Comparison of ENCODE assay signal across 1 cellular context in genomic region chr3:8650583-8651416, GRCh38.
A peak's percentile ranks its signal among the peaks of the same experiment; 100 is the strongest.
TF ChIP-seq lines count a peak whose summit lies in the region.

No MANE protein-coding gene starts in this region.

TF ChIP-seq in HepG2, 621 proteins besides CTCF, POLR2A, EP300 and RAD21 (continued from another document and continues in another):
- no peak for TF ChIP-seq IKZF1 (IDR thresholded peaks at IDR 0.05)
- TF ChIP-seq MEF2D (CRISPR knock-in tag; IDR thresholded peaks at IDR 0.05): 0 out of 2 replicates have a peak, but pooled peaks have one; percentile 4
- TF ChIP-seq ZNF260 (CRISPR knock-in tag; IDR thresholded peaks at IDR 0.05; ENCODE audit: borderline replicate concordance, low read depth): no peak
- no peak; the same call in 1 of the 2 replicates for TF ChIP-seq KDM5A (IDR thresholded peaks at IDR 0.05; ENCODE audit: borderline replicate concordance, low read length)
- TF ChIP-seq ZNF251 (CRISPR knock-in tag; IDR thresholded peaks at IDR 0.05): no peak
- no peak for TF ChIP-seq JARID2 (CRISPR knock-in tag; IDR thresholded peaks at IDR 0.05; ENCODE audit: insufficient replicate concordance)
- TF ChIP-seq DNMT1 (CRISPR knock-in tag; IDR thresholded peaks at IDR 0.05): no peak
- TF ChIP-seq ZNF672 (CRISPR knock-in tag; IDR thresholded peaks at IDR 0.05): no peak
- peak; percentile 20; the same call in 1 of the 2 replicates for TF ChIP-seq MED1 (CRISPR knock-in tag; IDR thresholded peaks at IDR 0.05)
- TF ChIP-seq NONO (IDR thresholded peaks at IDR 0.05): no peak
- no peak for TF ChIP-seq NONO (CRISPR knock-in tag; conservative IDR thresholded peaks at IDR 0.05)
- TF ChIP-seq ZNF850 (CRISPR knock-in tag; conservative IDR thresholded peaks at IDR 0.05): no peak
- no peak for TF ChIP-seq POLR2AphosphoS2 (IDR thresholded peaks at IDR 0.05; ENCODE audit: low read depth, low read length)
- no peak for TF ChIP-seq IRF9 (CRISPR knock-in tag; IDR thresholded peaks at IDR 0.05; ENCODE audit: borderline replicate concordance)
- no peak for TF ChIP-seq GATAD1 (CRISPR knock-in tag; IDR thresholded peaks at IDR 0.05)
- no peak for TF ChIP-seq ZNF30 (CRISPR knock-in tag; IDR thresholded peaks at IDR 0.05)
- no peak for TF ChIP-seq KDM6A (CRISPR knock-in tag; IDR thresholded peaks at IDR 0.05; ENCODE audit: low read depth)
- no peak for TF ChIP-seq ZNF776 (CRISPR knock-in tag; IDR thresholded peaks at IDR 0.05)
- peak; percentile 43; the same call in 1 of the 2 replicates for TF ChIP-seq CREM (IDR thresholded peaks at IDR 0.05)
- no peak for TF ChIP-seq CREM (CRISPR knock-in tag; IDR thresholded peaks at IDR 0.05)
- TF ChIP-seq HMGXB3 (CRISPR knock-in tag; IDR thresholded peaks at IDR 0.05; ENCODE audit: borderline replicate concordance): no peak
- TF ChIP-seq KDM5B (CRISPR knock-in tag; IDR thresholded peaks at IDR 0.05; ENCODE audit: borderline replicate concordance): no peak
- TF ChIP-seq JUND (CRISPR knock-in tag; IDR thresholded peaks at IDR 0.05): no peak
- TF ChIP-seq TCF7 (IDR thresholded peaks at IDR 0.05; ENCODE audit: low read depth): 0 out of 2 replicates have a peak, but pooled peaks have one; percentile 13
- TF ChIP-seq KDM1A (CRISPR knock-in tag; IDR thresholded peaks at IDR 0.05): no peak
- TF ChIP-seq SAP130 (CRISPR knock-in tag; IDR thresholded peaks at IDR 0.05; ENCODE audit: low read depth): no peak; the same call in 1 of the 2 replicates
- TF ChIP-seq KAT7 (CRISPR knock-in tag; IDR thresholded peaks at IDR 0.05; ENCODE audit: borderline replicate concordance): peak; percentile 9; the same call in 1 of the 2 replicates
- no peak for TF ChIP-seq AKNA (CRISPR knock-in tag; IDR thresholded peaks at IDR 0.05; ENCODE audit: borderline replicate concordance)
- TF ChIP-seq ZNF713 (CRISPR knock-in tag; IDR thresholded peaks at IDR 0.05): no peak
- TF ChIP-seq ZFX (CRISPR knock-in tag; IDR thresholded peaks at IDR 0.05; ENCODE audit: low read depth): no peak; the same call in none of the 2 replicates
- TF ChIP-seq HDAC6 (IDR thresholded peaks at IDR 0.05; ENCODE audit: low read depth, low read length): no peak
- TF ChIP-seq ZNF382 (CRISPR knock-in tag; IDR thresholded peaks at IDR 0.05; ENCODE audit: borderline replicate concordance): no peak
- no peak; the same call in 1 of the 2 replicates for TF ChIP-seq ZNF691 (CRISPR knock-in tag; IDR thresholded peaks at IDR 0.05; ENCODE audit: borderline replicate concordance, low read depth)
- no peak for TF ChIP-seq ATF6 (CRISPR knock-in tag; conservative IDR thresholded peaks at IDR 0.05)
- peak; percentile 31; the same call in 1 of the 2 replicates for TF ChIP-seq ZMYM3 (CRISPR knock-in tag; IDR thresholded peaks at IDR 0.05)
- TF ChIP-seq ZNF501 (CRISPR knock-in tag; IDR thresholded peaks at IDR 0.05): 0 out of 2 replicates have a peak, but pooled peaks have one; percentile 5
- no peak for TF ChIP-seq HDAC1 (CRISPR knock-in tag; IDR thresholded peaks at IDR 0.05)
- 0 out of 2 replicates have a peak, but pooled peaks have one; percentile 19 for TF ChIP-seq MEIS1 (CRISPR knock-in tag; IDR thresholded peaks at IDR 0.05; ENCODE audit: borderline replicate concordance)
- TF ChIP-seq ZNF770 (CRISPR knock-in tag; IDR thresholded peaks at IDR 0.05): no peak
- TF ChIP-seq ZNF83 (CRISPR knock-in tag; IDR thresholded peaks at IDR 0.05; ENCODE audit: borderline replicate concordance): no peak
- TF ChIP-seq KLF11 (CRISPR knock-in tag; IDR thresholded peaks at IDR 0.05): no peak
- no peak for TF ChIP-seq CC2D1A (CRISPR knock-in tag; IDR thresholded peaks at IDR 0.05)
- TF ChIP-seq SOX13 (IDR thresholded peaks at IDR 0.05): no peak
- no peak for TF ChIP-seq SOX13 (CRISPR knock-in tag; conservative IDR thresholded peaks at IDR 0.05 in 1 of 2, IDR thresholded peaks at IDR 0.05 in 1 of 2)
- TF ChIP-seq ZNF747 (CRISPR knock-in tag; IDR thresholded peaks at IDR 0.05; ENCODE audit: borderline replicate concordance): no peak
- TF ChIP-seq ZNF367 (CRISPR knock-in tag; IDR thresholded peaks at IDR 0.05; ENCODE audit: borderline replicate concordance): no peak
- TF ChIP-seq THRA (CRISPR knock-in tag; IDR thresholded peaks at IDR 0.05; ENCODE audit: borderline replicate concordance): no peak
- peak; percentile 39; the same call in 1 of the 2 replicates for TF ChIP-seq PITX1 (CRISPR knock-in tag; IDR thresholded peaks at IDR 0.05)
- TF ChIP-seq TBX3 (IDR thresholded peaks at IDR 0.05; ENCODE audit: borderline replicate concordance): no peak
- TF ChIP-seq MXI1 (IDR thresholded peaks at IDR 0.05; ENCODE audit: borderline replicate concordance, low read depth, low read length): no peak
